In the genomic region with DNA sequence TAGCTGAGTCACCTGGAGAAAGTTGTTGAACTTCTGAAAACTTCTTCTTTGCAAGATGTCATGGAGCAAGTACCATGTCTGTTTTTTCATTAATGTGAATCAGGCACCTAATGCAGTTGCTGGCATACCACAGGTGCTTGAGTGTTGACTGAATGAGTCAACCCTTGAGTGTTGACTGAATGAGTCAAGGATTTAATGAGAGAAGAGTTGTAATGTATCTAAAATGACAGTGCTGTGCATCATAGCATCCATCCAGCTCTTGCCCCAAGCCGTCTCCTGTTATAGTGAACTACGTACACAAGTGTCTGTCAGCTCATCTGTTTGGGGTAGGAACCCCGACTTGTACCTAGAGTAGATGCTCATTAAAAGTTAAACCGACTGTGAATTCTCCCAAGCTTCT, we compare ENCODE assay signal across 18 cellular contexts.
A peak's percentile ranks its signal among the peaks of the same experiment; 100 is the strongest.
DNase-seq lines count a peak whose midpoint lies in the region; ATAC-seq and TF ChIP-seq lines count a peak whose summit lies in the region.
"Had no signal": no experiment of that assay in that cellular context is flagged by ENCODE, and none has a peak within 500 bp of the region (broad histone marks: within the 10 kb centered on the region; RNA-seq: fewer than 3 reads in every experiment).

No MANE protein-coding gene starts in this region.

- DNase-seq in Daoy (ENCODE audit: low read depth) (peak; percentile 70), HT-29 (ENCODE audit: low spot score) (peak; percentile 17), SW480 (ENCODE audit: low spot score) (peak; percentile 24), left lung (no peak), NCI-H2081 (lab: John Stamatoyannopoulos, UW) (no peak), COLO829 (ENCODE audit: low spot score) (no peak)
- DNase-seq: activated CD4-positive, alpha-beta T cell treated with anti-CD3 and anti-CD28 coated beads for 48 hours; activated T-cell treated with anti-CD3 and anti-CD28 coated beads, Interleukin-2, amount 50 U/mL, for 4 hours; aorta; CD4-positive, CD25-positive, alpha-beta regulatory T cell; NCI-H187 treated with DMSO at 0.1 percent for 48 hours; sigmoid colon; stimulated activated naive CD4-positive, alpha-beta T cell; T-helper 1 cell had no signal

- no peaks in the 10 kb centered on the region for H3K9me3 ChIP-seq in left lung
- H3K9me3 ChIP-seq: sigmoid colon had no signal

- peaks cover 0 to 18% of the 10 kb centered on the region in 2 donors for H3K36me3 ChIP-seq in left lung
- H3K36me3 ChIP-seq: neural progenitor cell had no signal

- no peak overlapping the region for H3K27ac ChIP-seq in left lung
- H3K27ac ChIP-seq: KMS-11, neural progenitor cell had no signal

- ATAC-seq in left lung (peak; percentile 53), HG03108 (IDR thresholded peaks at IDR 0.05; ENCODE audit: unreplicated experiment) (no peak)
- ATAC-seq: GM23338 had no signal

- no peaks in the 10 kb centered on the region for H3K27me3 ChIP-seq in left lung
- H3K27me3 ChIP-seq: neural progenitor cell, sigmoid colon had no signal

- intact Hi-C loops in left lung (cut with DNase I) = no loop called here

- no peak overlapping the region for H3K4me3 ChIP-seq in left lung
- H3K4me3 ChIP-seq: GM23338, neural progenitor cell, sigmoid colon had no signal

- no peak for TF ChIP-seq CTCF in left lung (IDR thresholded peaks at IDR 0.05)

- H3K4me1 ChIP-seq in left lung = peaks cover 0 to 12% of the 10 kb centered on the region in 2 donors
- H3K4me1 ChIP-seq: neural progenitor cell had no signal

Comparison
In these comparisons a context has a peak if more than half of its experiments do, and no peak if none do; other contexts are left out.
1. DNase-seq: peak in Daoy (single experiment), HT-29 (single experiment) and SW480 (single experiment); none in left lung (0 of 2), NCI-H2081 (0 of 2) and COLO829 (single experiment).